Comparison of ENCODE assay signal across 1 cellular context in the genomic region with DNA sequence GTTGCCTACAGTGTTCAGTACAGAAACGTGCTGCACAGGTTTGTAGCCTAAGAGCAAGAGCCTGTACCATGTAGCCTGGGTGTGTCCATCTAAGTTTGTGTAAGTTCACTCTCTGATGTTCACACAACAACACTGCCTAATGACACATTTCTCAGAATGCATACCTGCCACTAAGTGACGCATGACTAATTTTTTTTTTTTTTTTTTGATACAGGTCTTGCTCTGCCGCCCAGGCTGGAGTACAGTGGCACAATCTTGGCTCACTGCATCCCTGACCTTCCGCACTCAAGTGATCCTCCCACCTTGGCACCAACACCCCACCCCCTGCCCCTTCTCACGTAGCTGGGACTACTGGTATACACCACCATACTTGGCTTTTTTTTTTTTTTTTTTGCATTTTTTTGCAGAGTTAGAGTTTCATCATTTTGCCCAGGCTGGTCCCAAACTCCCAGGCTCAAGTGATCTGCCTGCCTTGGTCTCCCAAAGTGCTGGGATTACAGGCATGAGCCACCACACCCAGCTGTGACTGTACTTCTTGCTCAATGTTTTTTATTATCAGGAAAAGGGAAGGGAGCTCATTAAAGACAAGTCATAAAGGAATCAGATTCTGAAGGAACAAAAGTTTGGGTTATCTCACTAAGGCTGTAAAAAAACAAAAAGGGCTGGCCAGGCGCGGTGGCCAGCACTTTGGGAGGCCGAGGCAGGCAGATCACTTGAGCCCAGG.
TF ChIP-seq lines count a peak whose summit lies in the region.

No MANE protein-coding gene starts in this region.

TF ChIP-seq in HCT116, 20 proteins besides CTCF, POLR2A, EP300 and RAD21 (continued from another document):
- TF ChIP-seq, protein P1, sequence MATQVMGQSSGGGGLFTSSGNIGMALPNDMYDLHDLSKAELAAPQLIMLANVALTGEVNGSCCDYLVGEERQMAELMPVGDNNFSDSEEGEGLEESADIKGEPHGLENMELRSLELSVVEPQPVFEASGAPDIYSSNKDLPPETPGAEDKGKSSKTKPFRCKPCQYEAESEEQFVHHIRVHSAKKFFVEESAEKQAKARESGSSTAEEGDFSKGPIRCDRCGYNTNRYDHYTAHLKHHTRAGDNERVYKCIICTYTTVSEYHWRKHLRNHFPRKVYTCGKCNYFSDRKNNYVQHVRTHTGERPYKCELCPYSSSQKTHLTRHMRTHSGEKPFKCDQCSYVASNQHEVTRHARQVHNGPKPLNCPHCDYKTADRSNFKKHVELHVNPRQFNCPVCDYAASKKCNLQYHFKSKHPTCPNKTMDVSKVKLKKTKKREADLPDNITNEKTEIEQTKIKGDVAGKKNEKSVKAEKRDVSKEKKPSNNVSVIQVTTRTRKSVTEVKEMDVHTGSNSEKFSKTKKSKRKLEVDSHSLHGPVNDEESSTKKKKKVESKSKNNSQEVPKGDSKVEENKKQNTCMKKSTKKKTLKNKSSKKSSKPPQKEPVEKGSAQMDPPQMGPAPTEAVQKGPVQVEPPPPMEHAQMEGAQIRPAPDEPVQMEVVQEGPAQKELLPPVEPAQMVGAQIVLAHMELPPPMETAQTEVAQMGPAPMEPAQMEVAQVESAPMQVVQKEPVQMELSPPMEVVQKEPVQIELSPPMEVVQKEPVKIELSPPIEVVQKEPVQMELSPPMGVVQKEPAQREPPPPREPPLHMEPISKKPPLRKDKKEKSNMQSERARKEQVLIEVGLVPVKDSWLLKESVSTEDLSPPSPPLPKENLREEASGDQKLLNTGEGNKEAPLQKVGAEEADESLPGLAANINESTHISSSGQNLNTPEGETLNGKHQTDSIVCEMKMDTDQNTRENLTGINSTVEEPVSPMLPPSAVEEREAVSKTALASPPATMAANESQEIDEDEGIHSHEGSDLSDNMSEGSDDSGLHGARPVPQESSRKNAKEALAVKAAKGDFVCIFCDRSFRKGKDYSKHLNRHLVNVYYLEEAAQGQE (IDR thresholded peaks at IDR 0.05; ENCODE audit: low read depth), result no peak
- TF ChIP-seq CBX3 (IDR thresholded peaks at IDR 0.05; ENCODE audit: low read depth) (no peak), ZNF274 (IDR thresholded peaks at IDR 0.05; ENCODE audit: low read depth, low read length) (no peak), POLR2AphosphoS5 (IDR thresholded peaks at IDR 0.05; ENCODE audit: low read depth, low read length) (no peak), ELF1 (IDR thresholded peaks at IDR 0.05; ENCODE audit: borderline replicate concordance, low read depth) (no peak), JUND (IDR thresholded peaks at IDR 0.05) (no peak), TCF7L2 (IDR thresholded peaks at IDR 0.05; ENCODE audit: borderline replicate concordance, extremely low read depth, insufficient read depth, insufficient read length) (no peak)
- TF ChIP-seq, protein P2, sequence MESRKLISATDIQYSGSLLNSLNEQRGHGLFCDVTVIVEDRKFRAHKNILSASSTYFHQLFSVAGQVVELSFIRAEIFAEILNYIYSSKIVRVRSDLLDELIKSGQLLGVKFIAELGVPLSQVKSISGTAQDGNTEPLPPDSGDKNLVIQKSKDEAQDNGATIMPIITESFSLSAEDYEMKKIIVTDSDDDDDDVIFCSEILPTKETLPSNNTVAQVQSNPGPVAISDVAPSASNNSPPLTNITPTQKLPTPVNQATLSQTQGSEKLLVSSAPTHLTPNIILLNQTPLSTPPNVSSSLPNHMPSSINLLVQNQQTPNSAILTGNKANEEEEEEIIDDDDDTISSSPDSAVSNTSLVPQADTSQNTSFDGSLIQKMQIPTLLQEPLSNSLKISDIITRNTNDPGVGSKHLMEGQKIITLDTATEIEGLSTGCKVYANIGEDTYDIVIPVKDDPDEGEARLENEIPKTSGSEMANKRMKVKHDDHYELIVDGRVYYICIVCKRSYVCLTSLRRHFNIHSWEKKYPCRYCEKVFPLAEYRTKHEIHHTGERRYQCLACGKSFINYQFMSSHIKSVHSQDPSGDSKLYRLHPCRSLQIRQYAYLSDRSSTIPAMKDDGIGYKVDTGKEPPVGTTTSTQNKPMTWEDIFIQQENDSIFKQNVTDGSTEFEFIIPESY (IDR thresholded peaks at IDR 0.05; ENCODE audit: extremely low read depth, insufficient replicate concordance, low read length), result no peak
